21 cellular contexts compared by ENCODE assay signal in the genomic region with DNA sequence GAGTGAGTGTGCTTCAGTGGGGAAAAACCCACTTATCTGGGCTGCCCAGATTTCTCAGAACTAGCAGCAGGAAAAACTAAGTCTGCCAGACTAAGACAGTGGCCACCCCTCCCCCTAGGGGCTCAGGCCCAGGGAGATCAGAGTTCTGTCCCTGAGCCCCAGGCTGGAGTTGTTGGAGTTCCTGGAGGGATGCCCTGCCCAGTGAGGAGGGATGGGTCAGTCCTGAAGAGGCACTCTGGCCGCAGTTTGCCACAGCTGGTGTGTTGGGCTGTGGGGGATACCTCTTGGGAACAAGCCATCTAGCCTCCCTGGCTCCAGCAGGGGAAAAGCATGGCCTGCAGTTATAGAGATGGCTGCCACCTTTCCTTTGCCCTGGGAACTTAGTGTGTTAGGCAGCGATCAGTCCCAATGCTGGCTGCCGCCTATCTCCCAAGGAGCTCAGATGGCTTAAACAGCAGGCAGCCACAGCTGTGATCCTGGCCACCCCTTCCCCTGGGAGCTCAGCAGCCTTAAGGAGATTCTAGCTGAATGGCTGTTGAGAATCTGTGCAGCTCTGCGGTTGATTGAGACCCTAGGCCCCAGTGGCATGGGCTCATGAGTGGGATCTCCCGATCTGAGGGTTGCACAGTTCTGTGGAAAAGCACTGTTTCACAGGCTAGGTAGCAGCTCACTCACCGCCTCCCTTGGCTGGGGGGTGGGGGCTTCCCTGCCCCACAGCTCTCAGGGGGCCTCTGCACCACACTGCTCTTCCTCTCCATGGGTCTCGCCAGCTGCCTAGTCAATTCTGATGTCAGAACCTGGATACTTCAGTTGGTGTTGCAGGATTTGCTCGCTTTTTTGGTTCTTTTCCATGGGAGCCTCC. TPM values are rescaled to one million over a fixed set of nuclear protein-coding genes. Genes with fewer than 3 reads are reported as not detected.
"Had no signal": no experiment of that assay in that cellular context is flagged by ENCODE, and none has a peak within 500 bp of the region (broad histone marks: within the 10 kb centered on the region; RNA-seq: fewer than 3 reads in every experiment).

No MANE protein-coding gene starts in this region.

- H3K27me3 ChIP-seq: ascending aorta, colonic mucosa, hepatocyte had no signal

- H3K27ac ChIP-seq: ascending aorta, colonic mucosa, epithelial cell of prostate, hepatocyte, skin epidermis, thoracic aorta, VCaP had no signal

- H3K4me3 ChIP-seq: ascending aorta, colonic mucosa, hepatocyte, mucosa of descending colon, skin epidermis, thoracic aorta had no signal

- H3K9me3 Mint-ChIP-seq: activated T-helper 17 cell treated with anti-CD3 and anti-CD28 coated beads, Interleukin-2, amount 50 U/mL, for 72 hours had no signal

- ATAC-seq: activated T-helper 17 cell treated with anti-CD3 and anti-CD28 coated beads, Interleukin-2, amount 50 U/mL, for 72 hours; mucosa of descending colon; naive thymus-derived CD4-positive, alpha-beta T cell had no signal

- H3K9me3 ChIP-seq: ascending aorta, colonic mucosa, thoracic aorta had no signal

- DNase-seq: activated CD4-positive, alpha-beta T cell treated with anti-CD3 and anti-CD28 coated beads, Interleukin-2, amount 50 U/mL, for 4 hours; activated naive CD4-positive, alpha-beta T cell; colonic mucosa; endodermal cell; foreskin fibroblast; mesenchymal stem cell; mucosa of descending colon; naive thymus-derived CD4-positive, alpha-beta T cell; posterior cingulate gyrus; T-helper 2 cell had no signal

- H3K4me3 Mint-ChIP-seq: activated T-helper 17 cell treated with anti-CD3 and anti-CD28 coated beads, Interleukin-2, amount 50 U/mL, for 72 hours; central memory CD8-positive, alpha-beta T cell; endodermal cell had no signal

- H3K4me1 ChIP-seq: ascending aorta, colonic mucosa had no signal

- H3K4me1 Mint-ChIP-seq: endodermal cell had no signal

- H3K36me3 ChIP-seq: ascending aorta, colonic mucosa, thoracic aorta had no signal

- H3K27me3 Mint-ChIP-seq: activated T-helper 17 cell treated with anti-CD3 and anti-CD28 coated beads, Interleukin-2, amount 50 U/mL, for 72 hours; central memory CD8-positive, alpha-beta T cell; naive thymus-derived CD4-positive, alpha-beta T cell had no signal

- H3K27ac Mint-ChIP-seq: activated T-helper 17 cell treated with anti-CD3 and anti-CD28 coated beads, Interleukin-2, amount 50 U/mL, for 72 hours; endodermal cell had no signal

RNA-seq across cellular contexts. Expression of a gene that starts 13.2 kb away (rescaled TPM):
- total RNA-seq: ascending aorta, endodermal cell, glomerular endothelial cell, hepatocyte, renal cortical epithelial cell, urinary bladder had no signal
- polyA plus RNA-seq: hepatocyte had no signal
